ENCODE assay signal across 1 cellular context in genomic region chr1:153801786-153802697, GRCh38.
TF ChIP-seq lines count a peak whose summit lies in the region.

No MANE protein-coding gene starts in this region.

TF ChIP-seq in WTC11, 78 proteins besides CTCF, POLR2A, EP300 and RAD21 (continued from another document):
- TF ChIP-seq IRF1 (CRISPR knock-in tag; IDR thresholded peaks at IDR 0.05) (no peak), CDX4 (CRISPR knock-in tag; IDR thresholded peaks at IDR 0.05; ENCODE audit: borderline replicate concordance) (no peak), NR1H2 (CRISPR knock-in tag; IDR thresholded peaks at IDR 0.05) (no peak), ZNF512 (CRISPR knock-in tag; IDR thresholded peaks at IDR 0.05; ENCODE audit: borderline replicate concordance) (no peak), CREM (CRISPR knock-in tag; IDR thresholded peaks at IDR 0.05) (no peak), ARID4B (CRISPR knock-in tag; IDR thresholded peaks at IDR 0.05; ENCODE audit: borderline replicate concordance) (no peak), KAT7 (CRISPR knock-in tag; IDR thresholded peaks at IDR 0.05; ENCODE audit: borderline replicate concordance) (no peak), RORB (CRISPR knock-in tag; IDR thresholded peaks at IDR 0.05) (no peak), ZNF396 (CRISPR knock-in tag; IDR thresholded peaks at IDR 0.05; ENCODE audit: borderline replicate concordance) (no peak), PRDM15 (CRISPR knock-in tag; IDR thresholded peaks at IDR 0.05) (no peak), GRHL2 (CRISPR knock-in tag; IDR thresholded peaks at IDR 0.05; ENCODE audit: insufficient replicate concordance, severe bottlenecking) (no peak), ERG (CRISPR knock-in tag; IDR thresholded peaks at IDR 0.05) (no peak)
